ENCODE assay signal across 1 cellular context in genomic region chr17:82325286-82326180, GRCh38.
TF ChIP-seq lines count a peak whose summit lies in the region.

No MANE protein-coding gene starts in this region.

TF ChIP-seq in K562, 482 proteins besides CTCF, POLR2A, EP300 and RAD21:
- TF ChIP-seq MAX (CRISPR knock-in tag; IDR thresholded peaks at IDR 0.05): peak; percentile 36; the same call in 1 of the 2 replicates
- TF ChIP-seq ZNF778 (CRISPR knock-in tag; IDR thresholded peaks at IDR 0.05): no peak
- TF ChIP-seq L3MBTL2 (IDR thresholded peaks at IDR 0.05): 0 out of 2 replicates have a peak, but pooled peaks have one; percentile 7
- no peak for TF ChIP-seq CC2D1A (IDR thresholded peaks at IDR 0.05)
- TF ChIP-seq ZNF253 (CRISPR knock-in tag; conservative IDR thresholded peaks at IDR 0.05): no peak
- no peak for TF ChIP-seq ZBTB49 (CRISPR knock-in tag; IDR thresholded peaks at IDR 0.05; ENCODE audit: borderline replicate concordance)
- TF ChIP-seq KHSRP (IDR thresholded peaks at IDR 0.05): no peak
